Comparison of ENCODE assay signal across 12 cellular contexts in the genomic region with DNA sequence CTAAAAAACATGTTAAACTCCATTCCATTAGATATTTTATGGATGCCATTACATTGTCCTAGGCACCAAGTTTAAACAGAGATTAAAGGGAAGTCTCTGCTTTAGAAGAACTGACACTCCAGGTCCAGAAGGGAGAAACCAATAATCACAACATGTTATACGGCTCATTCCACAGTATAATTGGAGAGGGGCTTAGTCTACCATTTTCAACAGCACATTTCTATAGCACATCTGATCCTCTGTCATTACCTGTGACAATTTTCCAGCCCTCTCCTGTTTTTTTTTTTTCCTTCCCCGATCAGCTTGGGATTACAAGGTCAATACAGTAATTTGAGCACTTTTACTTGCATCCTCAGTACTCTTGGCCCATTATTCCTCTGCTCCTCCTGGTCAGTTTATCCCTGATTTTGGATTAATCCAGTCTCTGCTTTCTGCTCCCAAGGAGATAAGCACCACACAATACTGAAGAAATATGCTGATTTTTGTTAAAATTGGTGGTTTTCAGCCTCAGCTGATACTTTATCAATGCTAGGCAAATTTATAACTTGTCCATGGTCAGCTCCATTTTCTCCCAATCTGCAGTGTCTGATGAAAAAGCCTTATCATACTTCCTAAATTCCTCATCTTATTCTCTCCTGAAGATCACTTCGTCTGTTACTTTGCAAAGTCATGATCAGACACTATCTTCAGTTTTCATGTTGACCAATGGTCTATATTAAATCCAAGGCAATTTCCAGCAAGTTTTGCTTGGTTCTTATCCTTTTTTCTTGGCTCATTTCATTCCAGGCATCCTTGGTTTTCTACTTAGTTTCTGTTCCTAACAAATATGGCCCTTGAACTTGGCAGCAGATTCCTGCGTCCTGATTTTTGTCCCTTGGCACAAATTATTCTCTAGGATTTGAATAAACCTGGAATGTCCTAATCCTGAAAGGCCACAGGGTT. TPM values are rescaled to one million over a fixed set of nuclear protein-coding genes. Genes with fewer than 3 reads are reported as not detected.
DNase-seq lines count a peak whose midpoint lies in the region; ATAC-seq, FAIRE-seq and TF ChIP-seq lines count a peak whose summit lies in the region.
"Had no signal": no experiment of that assay in that cellular context is flagged by ENCODE, and none has a peak within 500 bp of the region (broad histone marks: within the 10 kb centered on the region; RNA-seq: fewer than 3 reads in every experiment).

No MANE protein-coding gene starts in this region.

- CTCF ChIA-PET in endothelial cell of umbilical vein (lab: Charles Lee): interaction anchor here (6.3 kb wide), 1 partner anchor 32 kb away, joined by 78 read pairs; a partner anchor contains a TSS

- H3K4me1 ChIP-seq in endothelial cell of umbilical vein (ENCODE audit: control insufficient read depth, extremely low read depth, insufficient read depth, low read length): peaks cover 30% of the 10 kb centered on the region

- peaks cover 11% of the 10 kb centered on the region for H4K20me1 ChIP-seq in endothelial cell of umbilical vein (replicated peaks; ENCODE audit: control insufficient read depth, extremely low read depth, insufficient read depth, low read length)

- no peak overlapping the region for H3K9ac ChIP-seq in endothelial cell of umbilical vein (replicated peaks; ENCODE audit: extremely low read depth, insufficient read depth, low read length)

- H3K9me3 ChIP-seq in endothelial cell of umbilical vein (replicated peaks; ENCODE audit: control insufficient read depth, insufficient read depth, low read length): no peaks in the 10 kb centered on the region
- H3K9me3 ChIP-seq: body of pancreas, suprapubic skin had no signal

- no peak overlapping the region for H3K4me2 ChIP-seq in endothelial cell of umbilical vein (ENCODE audit: insufficient read depth, low read length)

- H3K36me3 ChIP-seq in endothelial cell of umbilical vein (ENCODE audit: control insufficient read depth in 2 of 2, extremely low read depth in 1 of 2, insufficient read depth in 2 of 2, low read length in 2 of 2): peaks cover 7 to 15% of the 10 kb centered on the region in 2 experiments
- H3K36me3 ChIP-seq: suprapubic skin had no signal

- no peak for ATAC-seq in HG02870 (IDR thresholded peaks at IDR 0.05; ENCODE audit: unreplicated experiment)
- ATAC-seq: body of pancreas, foreskin keratinocyte had no signal

- TF ChIP-seq CTCF in 22Rv1 (IDR thresholded peaks at IDR 0.05): no peak
- TF ChIP-seq CTCF in endothelial cell of umbilical vein (IDR thresholded peaks at IDR 0.05; ENCODE audit: extremely low read depth in 1 of 2, insufficient read depth in 1 of 2, low read depth in 1 of 2, low read length in 2 of 2): no peak

- peak; percentile 38 for FAIRE-seq in endothelial cell of umbilical vein (lab: Jason Lieb, UNC)

- H3K27ac ChIP-seq in 22Rv1: peak overlapping the region; percentile 98
- no peak overlapping the region for H3K27ac ChIP-seq in endothelial cell of umbilical vein (ENCODE audit: insufficient read depth, low read depth, low read length)
- H3K27ac ChIP-seq: body of pancreas, foreskin keratinocyte, suprapubic skin had no signal

- no peaks in the 10 kb centered on the region for H3K27me3 ChIP-seq in endothelial cell of umbilical vein (ENCODE audit: control insufficient read depth in 2 of 2, insufficient read depth in 2 of 2, low read length in 2 of 2)
- H3K27me3 ChIP-seq: body of pancreas, foreskin keratinocyte, suprapubic skin had no signal

- dilution Hi-C loops in endothelial cell of umbilical vein (cut with MboI; ENCODE audit: extremely low pct_ligation_motif_present, low sequenced_read_pairs): no loop called here

- no peak overlapping the region for H2AFZ ChIP-seq in endothelial cell of umbilical vein (ENCODE audit: low read depth, low read length)

- POLR2A ChIA-PET in endothelial cell of umbilical vein (lab: Charles Lee): interaction anchor here (2.4 kb wide), 1 partner anchor 30 kb away, joined by 18 read pairs; a partner anchor contains a TSS

- intact Hi-C loops in endothelial cell of umbilical vein (cut with micrococcal nuclease): loop anchor here (10.0 kb wide), 3 partner anchors 49 to 909 kb away; a partner anchor contains a TSS

- no peaks in the 10 kb centered on the region for H3K9me1 ChIP-seq in endothelial cell of umbilical vein (replicated peaks; ENCODE audit: control insufficient read depth, extremely low read depth, insufficient read depth, low read length)

- BruUV-seq in endothelial cell of umbilical vein (replicated peaks; lab: Mats Ljungman, UMichigan): no TSS peak

- peaks cover 49% of the 10 kb centered on the region for H3K79me2 ChIP-seq in endothelial cell of umbilical vein (ENCODE audit: control insufficient read depth, insufficient read depth, low read length)

- no peak overlapping the region for H3K4me3 ChIP-seq in endothelial cell of umbilical vein (replicated peaks in 1 of 3; ENCODE audit: insufficient read depth in 1 of 3, low read depth in 1 of 3, low read length in 3 of 3)
- H3K4me3 ChIP-seq: body of pancreas, suprapubic skin had no signal

- peak; percentile 17 for DNase-seq in ELF-1 (ENCODE audit: low read depth, low spot score)
- DNase-seq in endothelial cell of umbilical vein (ENCODE audit: low read depth, low spot score): no peak
- DNase-seq in DMS79 treated with DMSO at 0.1 percent for 48 hours (lab: John Stamatoyannopoulos, UW): no peak
- DNase-seq in NCI-H187 treated with DMSO at 0.1 percent for 48 hours (lab: John Stamatoyannopoulos, UW): no peak
- DNase-seq in HPDE6-E6E7 (ENCODE audit: extremely low spot score): no peak
- DNase-seq: body of pancreas, foreskin keratinocyte, NCI-H510A had no signal

- TF ChIP-seq POLR2A in endothelial cell of umbilical vein (IDR thresholded peaks at IDR 0.05; ENCODE audit: low read depth, low read length): peak; percentile 77

TF ChIP-seq in PFSK-1, 5 proteins besides CTCF, POLR2A, EP300 and RAD21:
- no peak for TF ChIP-seq TAF1 (IDR thresholded peaks at IDR 0.05; ENCODE audit: borderline replicate concordance, insufficient read depth, low read length)
- peak; percentile 48 for TF ChIP-seq POLR2AphosphoS5 (IDR thresholded peaks at IDR 0.05; ENCODE audit: low read depth, low read length)

TF ChIP-seq in endothelial cell of umbilical vein, 7 proteins besides CTCF, POLR2A, EP300 and RAD21:
- TF ChIP-seq POLR2AphosphoS5 (IDR thresholded peaks at IDR 0.05; ENCODE audit: insufficient read depth, low read depth, low read length) (peak; percentile 17), GATA2 (IDR thresholded peaks at IDR 0.05; ENCODE audit: insufficient read depth, insufficient read length, low read depth, low read length) (no peak)

RNA-seq across cellular contexts. Expression of a gene that starts 30.8 kb away (rescaled TPM):
- polyA plus RNA-seq in PFSK-1 (2012; ENCODE audit: insufficient read length, low read depth): 123 TPM
- 150 and 155 TPM in 2 replicates for total RNA-seq in endothelial cell of umbilical vein
- 6.8 and 16.3 TPM in 2 replicates for polyA plus RNA-seq in endothelial cell of umbilical vein
- polyA plus RNA-seq in endothelial cell of umbilical vein (2011; cell fraction: cytosol; rRNA removed): 23.8 and 31.4 TPM in 2 replicates
- 26.4 and 36.2 TPM in 2 replicates for polyA plus RNA-seq in endothelial cell of umbilical vein (2011; cell fraction: nucleus; rRNA removed)
- polyA plus RNA-seq in endothelial cell of umbilical vein (2012): 103 and 191 TPM in 2 replicates
- 21.4 and 21.9 TPM in 2 replicates for polyA minus RNA-seq in endothelial cell of umbilical vein
- 22.9 TPM for polyA minus RNA-seq in endothelial cell of umbilical vein (2011; cell fraction: cytosol; rRNA and poly(A)+ RNA removed)
- polyA minus RNA-seq in endothelial cell of umbilical vein (2011; cell fraction: nucleus; rRNA and poly(A)+ RNA removed): 44.2 and 46.1 TPM in 2 replicates
